Comparison of ENCODE assay signal across 19 cellular contexts in the genomic region with DNA sequence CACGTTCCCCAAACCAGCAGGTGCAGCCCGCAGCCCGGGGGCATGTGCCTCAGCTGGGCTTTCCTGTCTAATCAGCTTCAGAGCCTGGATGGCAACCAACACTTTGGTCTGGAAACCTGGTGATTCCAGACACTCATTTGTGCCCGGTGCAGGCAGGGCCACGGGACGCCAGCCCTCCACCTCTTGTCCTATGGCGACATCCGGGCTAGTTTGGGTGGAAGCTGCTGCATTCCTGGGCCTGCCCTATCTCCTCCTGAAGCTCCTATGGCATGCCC.
DNase-seq lines count a peak whose midpoint lies in the region; ATAC-seq and TF ChIP-seq lines count a peak whose summit lies in the region.
"Had no signal": no experiment of that assay in that cellular context is flagged by ENCODE, and none has a peak within 500 bp of the region (broad histone marks: within the 10 kb centered on the region; RNA-seq: fewer than 3 reads in every experiment).

No MANE protein-coding gene starts in this region.

- H3K4me1 ChIP-seq in BE2C (no peaks in the 10 kb centered on the region), mucosa of descending colon (ENCODE audit: low read depth) (no peaks in the 10 kb centered on the region)
- H3K4me1 ChIP-seq: A549 had no signal

- no peak overlapping the region for H2AFZ ChIP-seq in neural cell (ENCODE audit: low read depth, low read length)

- no peaks in the 10 kb centered on the region for H3K4me1 Mint-ChIP-seq in activated naive CD4-positive, alpha-beta T cell treated with anti-CD3 and anti-CD28 coated beads, Interleukin-2, amount 50 U/mL, for 24 hours
- no peaks in the 10 kb centered on the region for H3K4me1 Mint-ChIP-seq in activated naive CD4-positive, alpha-beta T cell treated with anti-CD3 and anti-CD28 coated beads for 36 hours (ENCODE audit: low read depth)
- no peaks in the 10 kb centered on the region for H3K4me1 Mint-ChIP-seq in activated T-cell treated with anti-CD3 and anti-CD28 coated beads, Interleukin-2, amount 50 U/mL, for 72 hours (ENCODE audit: low read depth)

- H3K4me3 ChIP-seq in BE2C (ENCODE audit: low read depth, low read length), result no peak overlapping the region
- peak overlapping the region; percentile 43 for H3K4me3 ChIP-seq in neural cell (ENCODE audit: low read length)
- H3K4me3 ChIP-seq in mucosa of descending colon, result no peak overlapping the region
- H3K4me3 ChIP-seq: A549 had no signal

- intact Hi-C loops in activated naive CD4-positive, alpha-beta T cell treated with anti-CD3 and anti-CD28 coated beads for 36 hours (cut with micrococcal nuclease), result no loop called here
- intact Hi-C loops in mucosa of descending colon (cut with DNase I, micrococcal nuclease), result no loop called here

- TF ChIP-seq RAD21 in neural cell (conservative IDR thresholded peaks at IDR 0.05), result no peak

- CTCF ChIA-PET in activated naive CD4-positive, alpha-beta T cell treated with anti-CD3 and anti-CD28 coated beads for 36 hours (lab: Charles Lee), result no interaction called here

- no peaks in the 10 kb centered on the region for H3K79me2 ChIP-seq in neural cell (replicated peaks; ENCODE audit: insufficient read depth, low read length)

- DNase-seq in activated naive CD4-positive, alpha-beta T cell treated with anti-CD3 and anti-CD28 coated beads for 36 hours, result no peak
- peak; percentile 9 for DNase-seq in BE2C
- no peak for DNase-seq in mucosa of descending colon
- DNase-seq in amygdala (lab: John Stamatoyannopoulos, UW), result no peak
- no peak for DNase-seq in activated T-cell treated with anti-CD3 and anti-CD28 coated beads, Interleukin-2, amount 50 U/mL, for 72 hours
- DNase-seq: 8988T; ACHN; AML-193; C1 segment of cervical spinal cord; Caco-2; CD4-positive, alpha-beta memory T cell; DMS153; DND-41; H7; HCEC 1CT had no signal

- H3K4me2 ChIP-seq in neural cell (ENCODE audit: low read length), result no peak overlapping the region
- H3K4me2 ChIP-seq: A549 had no signal

- no peaks in the 10 kb centered on the region for H3K9me3 Mint-ChIP-seq in activated naive CD4-positive, alpha-beta T cell treated with anti-CD3 and anti-CD28 coated beads, Interleukin-2, amount 50 U/mL, for 24 hours
- no peaks in the 10 kb centered on the region for H3K9me3 Mint-ChIP-seq in activated naive CD4-positive, alpha-beta T cell treated with anti-CD3 and anti-CD28 coated beads for 36 hours
- no peaks in the 10 kb centered on the region for H3K9me3 Mint-ChIP-seq in activated T-cell treated with anti-CD3 and anti-CD28 coated beads, Interleukin-2, amount 50 U/mL, for 72 hours
- H3K9me3 Mint-ChIP-seq: CD4-positive, alpha-beta memory T cell had no signal

- H3K27ac ChIP-seq in VCaP, result peak overlapping the region; percentile 16
- H3K27ac ChIP-seq in neural cell (ENCODE audit: low read length), result peak overlapping the region; percentile 75
- H3K27ac ChIP-seq: A549 had no signal

- H3K9me2 ChIP-seq in neural cell (ENCODE audit: insufficient read depth, low read length), result no peaks in the 10 kb centered on the region

- H3K27me3 Mint-ChIP-seq in activated naive CD4-positive, alpha-beta T cell treated with anti-CD3 and anti-CD28 coated beads, Interleukin-2, amount 50 U/mL, for 24 hours, result no peaks in the 10 kb centered on the region
- H3K27me3 Mint-ChIP-seq in activated naive CD4-positive, alpha-beta T cell treated with anti-CD3 and anti-CD28 coated beads for 36 hours (ENCODE audit: low read depth), result no peaks in the 10 kb centered on the region
- H3K27me3 Mint-ChIP-seq in activated T-cell treated with anti-CD3 and anti-CD28 coated beads, Interleukin-2, amount 50 U/mL, for 72 hours (ENCODE audit: low read depth), result no peaks in the 10 kb centered on the region
- H3K27me3 Mint-ChIP-seq: CD4-positive, alpha-beta memory T cell had no signal

- no peaks in the 10 kb centered on the region for H3F3A ChIP-seq in neural cell (ENCODE audit: insufficient read depth, low read length, poor library complexity, severe bottlenecking)

- peak overlapping the region; percentile 55 for H3K27ac Mint-ChIP-seq in activated naive CD4-positive, alpha-beta T cell treated with anti-CD3 and anti-CD28 coated beads, Interleukin-2, amount 50 U/mL, for 24 hours
- H3K27ac Mint-ChIP-seq in activated naive CD4-positive, alpha-beta T cell treated with anti-CD3 and anti-CD28 coated beads for 36 hours, result no peak overlapping the region
- H3K27ac Mint-ChIP-seq in activated T-cell treated with anti-CD3 and anti-CD28 coated beads, Interleukin-2, amount 50 U/mL, for 72 hours, result no peak overlapping the region

- peak overlapping the region; percentile 38 for H3K9ac ChIP-seq in neural cell (ENCODE audit: low read length)

- H3K4me3 Mint-ChIP-seq in activated naive CD4-positive, alpha-beta T cell treated with anti-CD3 and anti-CD28 coated beads, Interleukin-2, amount 50 U/mL, for 24 hours, result no peak overlapping the region
- no peak overlapping the region for H3K4me3 Mint-ChIP-seq in activated naive CD4-positive, alpha-beta T cell treated with anti-CD3 and anti-CD28 coated beads for 36 hours
- no peak overlapping the region for H3K4me3 Mint-ChIP-seq in activated T-cell treated with anti-CD3 and anti-CD28 coated beads, Interleukin-2, amount 50 U/mL, for 72 hours
- H3K4me3 Mint-ChIP-seq: CD4-positive, alpha-beta memory T cell had no signal

- no peaks in the 10 kb centered on the region for H3K27me3 ChIP-seq in BE2C
- H3K27me3 ChIP-seq in neural cell (ENCODE audit: insufficient read depth, low read depth, low read length), result no peaks in the 10 kb centered on the region

- TF ChIP-seq EP300 in neural cell (conservative IDR thresholded peaks at IDR 0.05; ENCODE audit: poor library complexity, severe bottlenecking), result no peak

- H3K36me3 ChIP-seq in BE2C (peaks cover 7% of the 10 kb centered on the region), neural cell (ENCODE audit: insufficient read depth, low read length) (peaks cover 23% of the 10 kb centered on the region), mucosa of descending colon (ENCODE audit: low read depth) (peaks cover 20% of the 10 kb centered on the region)

- ATAC-seq in mucosa of descending colon, result no peak
- ATAC-seq in activated T-cell treated with anti-CD3 and anti-CD28 coated beads, Interleukin-2, amount 50 U/mL, for 72 hours (replicated peaks in 1 of 2), result no peak
- ATAC-seq: A549 had no signal

- H3K36me3 Mint-ChIP-seq in activated naive CD4-positive, alpha-beta T cell treated with anti-CD3 and anti-CD28 coated beads, Interleukin-2, amount 50 U/mL, for 24 hours, result peaks cover 15% of the 10 kb centered on the region
- H3K36me3 Mint-ChIP-seq in activated naive CD4-positive, alpha-beta T cell treated with anti-CD3 and anti-CD28 coated beads for 36 hours (ENCODE audit: low read depth), result peaks cover 7% of the 10 kb centered on the region
- peaks cover 3 to 4% of the 10 kb centered on the region in 2 donors for H3K36me3 Mint-ChIP-seq in activated T-cell treated with anti-CD3 and anti-CD28 coated beads, Interleukin-2, amount 50 U/mL, for 72 hours (ENCODE audit: insufficient read depth in 2 of 2)

- H3K9me3 ChIP-seq in BE2C, result no peaks in the 10 kb centered on the region; the same call in 1 of the 2 replicates
- H3K9me3 ChIP-seq in neural cell (ENCODE audit: low read length), result no peaks in the 10 kb centered on the region
- no peaks in the 10 kb centered on the region for H3K9me3 ChIP-seq in mucosa of descending colon
- H3K9me3 ChIP-seq: A549, Caco-2 had no signal

- H4K20me1 ChIP-seq in neural cell (ENCODE audit: insufficient read depth), result no peaks in the 10 kb centered on the region

- TF ChIP-seq CTCF in BE2C (IDR thresholded peaks at IDR 0.05; ENCODE audit: low read depth, low read length), result no peak
- no peak for TF ChIP-seq CTCF in VCaP (conservative IDR thresholded peaks at IDR 0.05)
- no peak for TF ChIP-seq CTCF in neural cell (IDR thresholded peaks at IDR 0.05; ENCODE audit: poor library complexity, severe bottlenecking)
- TF ChIP-seq CTCF in mucosa of descending colon (IDR thresholded peaks at IDR 0.05), result no peak

TF ChIP-seq in neural cell, 6 proteins besides CTCF, POLR2A, EP300 and RAD21:
- TF ChIP-seq, protein P1, sequence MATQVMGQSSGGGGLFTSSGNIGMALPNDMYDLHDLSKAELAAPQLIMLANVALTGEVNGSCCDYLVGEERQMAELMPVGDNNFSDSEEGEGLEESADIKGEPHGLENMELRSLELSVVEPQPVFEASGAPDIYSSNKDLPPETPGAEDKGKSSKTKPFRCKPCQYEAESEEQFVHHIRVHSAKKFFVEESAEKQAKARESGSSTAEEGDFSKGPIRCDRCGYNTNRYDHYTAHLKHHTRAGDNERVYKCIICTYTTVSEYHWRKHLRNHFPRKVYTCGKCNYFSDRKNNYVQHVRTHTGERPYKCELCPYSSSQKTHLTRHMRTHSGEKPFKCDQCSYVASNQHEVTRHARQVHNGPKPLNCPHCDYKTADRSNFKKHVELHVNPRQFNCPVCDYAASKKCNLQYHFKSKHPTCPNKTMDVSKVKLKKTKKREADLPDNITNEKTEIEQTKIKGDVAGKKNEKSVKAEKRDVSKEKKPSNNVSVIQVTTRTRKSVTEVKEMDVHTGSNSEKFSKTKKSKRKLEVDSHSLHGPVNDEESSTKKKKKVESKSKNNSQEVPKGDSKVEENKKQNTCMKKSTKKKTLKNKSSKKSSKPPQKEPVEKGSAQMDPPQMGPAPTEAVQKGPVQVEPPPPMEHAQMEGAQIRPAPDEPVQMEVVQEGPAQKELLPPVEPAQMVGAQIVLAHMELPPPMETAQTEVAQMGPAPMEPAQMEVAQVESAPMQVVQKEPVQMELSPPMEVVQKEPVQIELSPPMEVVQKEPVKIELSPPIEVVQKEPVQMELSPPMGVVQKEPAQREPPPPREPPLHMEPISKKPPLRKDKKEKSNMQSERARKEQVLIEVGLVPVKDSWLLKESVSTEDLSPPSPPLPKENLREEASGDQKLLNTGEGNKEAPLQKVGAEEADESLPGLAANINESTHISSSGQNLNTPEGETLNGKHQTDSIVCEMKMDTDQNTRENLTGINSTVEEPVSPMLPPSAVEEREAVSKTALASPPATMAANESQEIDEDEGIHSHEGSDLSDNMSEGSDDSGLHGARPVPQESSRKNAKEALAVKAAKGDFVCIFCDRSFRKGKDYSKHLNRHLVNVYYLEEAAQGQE (IDR thresholded peaks at IDR 0.05; ENCODE audit: borderline replicate concordance), result no peak
- TF ChIP-seq TAF1 (IDR thresholded peaks at IDR 0.05; ENCODE audit: low read depth) (no peak), POLR2AphosphoS5 (IDR thresholded peaks at IDR 0.05) (no peak), EZH2 (IDR thresholded peaks at IDR 0.05; ENCODE audit: borderline replicate concordance, insufficient read depth, low read length, poor library complexity, severe bottlenecking) (no peak), SMC3 (conservative IDR thresholded peaks at IDR 0.05; ENCODE audit: poor library complexity) (no peak), MXI1 (conservative IDR thresholded peaks at IDR 0.05; ENCODE audit: poor library complexity, severe bottlenecking) (no peak)
TF ChIP-seq in neural cell: peak in this region for 0.
